ENCODE assay signal across 27 cellular contexts in the genomic region with DNA sequence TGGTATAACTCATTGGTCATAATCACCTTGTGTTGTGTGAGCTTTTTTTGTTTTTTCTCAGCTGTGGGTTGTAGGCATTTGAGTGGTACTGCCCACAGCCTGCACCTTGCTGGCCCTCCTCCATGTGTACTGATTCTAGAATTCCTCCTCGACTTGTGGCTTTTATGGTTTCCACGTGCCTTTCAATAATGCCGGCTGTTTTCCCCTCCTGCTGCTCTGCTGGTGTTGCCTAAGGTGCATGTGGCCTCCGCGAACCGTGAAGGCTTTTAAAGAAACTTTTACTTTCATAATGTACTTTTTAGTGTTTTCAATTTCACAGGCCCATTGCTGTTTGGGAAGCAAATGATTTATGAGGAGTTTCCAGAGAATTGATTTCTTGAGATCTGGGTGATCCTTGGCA.
DNase-seq lines count a peak whose midpoint lies in the region; ATAC-seq and TF ChIP-seq lines count a peak whose summit lies in the region.
"Had no signal": no experiment of that assay in that cellular context is flagged by ENCODE, and none has a peak within 500 bp of the region (broad histone marks: within the 10 kb centered on the region; RNA-seq: fewer than 3 reads in every experiment).

No MANE protein-coding gene starts in this region.

- H3K27me3 Mint-ChIP-seq in activated T-cell treated with anti-CD3 and anti-CD28 coated beads, Interleukin-2, amount 50 U/mL, for 4 hours (ENCODE audit: low read depth), result peaks cover 8% of the 10 kb centered on the region
- H3K27me3 Mint-ChIP-seq: dendritic cell treated with granulocyte-macrophage colony-stimulating factor and Interleukin-4, amounts not matched to agents 40 ng/mL and 50 ng/mL, for 4 days had no signal

- H3K4me1 Mint-ChIP-seq in activated T-cell treated with anti-CD3 and anti-CD28 coated beads, Interleukin-2, amount 50 U/mL, for 4 hours (ENCODE audit: low read depth), result peaks cover 5% of the 10 kb centered on the region

- H3K79me2 ChIP-seq in OCI-LY3 (ENCODE audit: low read length), result no peaks in the 10 kb centered on the region

- H3K36me3 Mint-ChIP-seq in activated T-cell treated with anti-CD3 and anti-CD28 coated beads, Interleukin-2, amount 50 U/mL, for 4 hours (ENCODE audit: insufficient read depth), result no peaks in the 10 kb centered on the region
- H3K36me3 Mint-ChIP-seq: activated naive CD8-positive, alpha-beta T cell had no signal

- peak overlapping the region; percentile 74 for H2AFZ ChIP-seq in OCI-LY3 (ENCODE audit: low read depth, low read length)

- H4K20me1 ChIP-seq in OCI-LY3 (ENCODE audit: insufficient read depth, low read length), result no peaks in the 10 kb centered on the region

- H3K4me3 Mint-ChIP-seq in activated T-cell treated with anti-CD3 and anti-CD28 coated beads, Interleukin-2, amount 50 U/mL, for 4 hours, result no peak overlapping the region
- H3K4me3 Mint-ChIP-seq: activated naive CD8-positive, alpha-beta T cell; dendritic cell treated with granulocyte-macrophage colony-stimulating factor and Interleukin-4, amounts not matched to agents 40 ng/mL and 50 ng/mL, for 4 days had no signal

- no peak overlapping the region for H3K9ac ChIP-seq in OCI-LY3 (ENCODE audit: low read length)

- H3K4me1 ChIP-seq in OCI-LY3 (ENCODE audit: low read length), result peaks cover 16% of the 10 kb centered on the region
- H3K4me1 ChIP-seq: BE2C, gastrocnemius medialis, prostate gland, SJSA1 had no signal

- no peaks in the 10 kb centered on the region for H3K9me3 ChIP-seq in OCI-LY3 (ENCODE audit: insufficient read depth, low read length)
- H3K9me3 ChIP-seq: BE2C, gastrocnemius medialis, prostate gland, SJSA1 had no signal

- ATAC-seq in HG02642 (IDR thresholded peaks at IDR 0.05; ENCODE audit: poor library complexity, unreplicated experiment) (peak; percentile 54), HG03196 (IDR thresholded peaks at IDR 0.05; ENCODE audit: unreplicated experiment) (no peak), HG02571 (IDR thresholded peaks at IDR 0.05; ENCODE audit: unreplicated experiment) (no peak)
- ATAC-seq in activated T-cell treated with anti-CD3 and anti-CD28 coated beads, Interleukin-2, amount 50 U/mL, for 4 hours, result no peak
- ATAC-seq: gastrocnemius medialis, left lobe of liver, Panc1 had no signal

- H3K36me3 ChIP-seq in OCI-LY3 (replicated peaks; ENCODE audit: low read depth, low read length), result no peaks in the 10 kb centered on the region
- H3K36me3 ChIP-seq: BE2C, gastrocnemius medialis, prostate gland, SJSA1 had no signal

- no peaks in the 10 kb centered on the region for H3K27me3 ChIP-seq in OCI-LY3 (ENCODE audit: low read depth, low read length)
- H3K27me3 ChIP-seq: BE2C had no signal

- H3K4me3 ChIP-seq in OCI-LY3 (ENCODE audit: low read length), result no peak overlapping the region; the same call in 1 of the 2 replicates
- H3K4me3 ChIP-seq: gastrocnemius medialis, prostate gland, SJSA1 had no signal

- no peak for TF ChIP-seq CTCF in OCI-LY3 (IDR thresholded peaks at IDR 0.05; ENCODE audit: low read depth, low read length)

- H3K4me2 ChIP-seq in OCI-LY3 (ENCODE audit: low read length), result peak overlapping the region; percentile 50

- H3K27ac ChIP-seq in OCI-LY3 (ENCODE audit: low read length), result no peak overlapping the region
- H3K27ac ChIP-seq: 22Rv1, epithelial cell of prostate, gastrocnemius medialis, prostate gland, SJSA1 had no signal

- DNase-seq in NOMO-1 treated with DMSO at 0.1 percent for 48 hours (lab: John Stamatoyannopoulos, UW; ENCODE audit: unreplicated experiment), result peak; percentile 0
- no peak for DNase-seq in NOMO-1 treated with dmso at 0.1 percent for 144 hours (lab: John Stamatoyannopoulos, UW; ENCODE audit: unreplicated experiment)
- no peak for DNase-seq in activated T-cell treated with anti-CD3 and anti-CD28 coated beads, Interleukin-2, amount 50 U/mL, for 4 hours
- DNase-seq in DMS153 treated with DMSO at 0.1 percent for 48 hours (lab: John Stamatoyannopoulos, UW; ENCODE audit: unreplicated experiment), result no peak
- DNase-seq: activated CD4-positive, alpha-beta T cell treated with anti-CD3 and anti-CD28 coated beads, Interleukin-2, amount 50 U/mL, for 48 hours; BE2C; Calu3; gastrocnemius medialis; GDM1; midbrain; NCI-H1417; NCI-H2171 treated with DMSO at 0.1 percent for 48 hours; NCI-H774; substantia nigra; T-helper 2 cell had no signal

- no peaks in the 10 kb centered on the region for H3K9me3 Mint-ChIP-seq in activated T-cell treated with anti-CD3 and anti-CD28 coated beads, Interleukin-2, amount 50 U/mL, for 4 hours
- H3K9me3 Mint-ChIP-seq: dendritic cell treated with granulocyte-macrophage colony-stimulating factor and Interleukin-4, amounts not matched to agents 40 ng/mL and 50 ng/mL, for 4 days had no signal
